In genomic region chr11:122655527-122656072, GRCh38 we compare ENCODE assay signal across 9 cellular contexts. TPM values are rescaled to one million over a fixed set of nuclear protein-coding genes. Genes with fewer than 3 reads are reported as not detected.
DNase-seq lines count a peak whose midpoint lies in the region; ATAC-seq, FAIRE-seq and TF ChIP-seq lines count a peak whose summit lies in the region.
"Had no signal": no experiment of that assay in that cellular context is flagged by ENCODE, and none has a peak within 500 bp of the region (broad histone marks: within the 10 kb centered on the region; RNA-seq: fewer than 3 reads in every experiment).

Gene UBASH3B (plus strand): TSS chr11:122655722. CDS start chr11:122656050, 328 bp downstream.

- H3K4me3 Mint-ChIP-seq in activated CD4-positive, alpha-beta T cell treated with anti-CD3 and anti-CD28 coated beads for 36 hours: peak within 1 kb of the TSS; percentile 91

- ATAC-seq in HG02870 (IDR thresholded peaks at IDR 0.05; ENCODE audit: unreplicated experiment): peak; percentile 74
- peak; percentile 74 for ATAC-seq in activated CD4-positive, alpha-beta T cell treated with anti-CD3 and anti-CD28 coated beads for 36 hours

- POLR2A ChIA-PET in activated CD4-positive, alpha-beta T cell treated with anti-CD3 and anti-CD28 coated beads for 36 hours (lab: Charles Lee): interaction anchor here (0.6 to 2.3 kb wide), 8 partner anchors 12 to 408 kb away, joined by 3 to 8 read pairs (median 4); no protein-coding TSS in a partner anchor

- H3K9me3 Mint-ChIP-seq in activated CD4-positive, alpha-beta T cell treated with anti-CD3 and anti-CD28 coated beads for 36 hours (ENCODE audit: low read depth): no peaks in the 10 kb centered on the region

- H3K4me3 ChIP-seq in choroid plexus epithelial cell (ENCODE audit: low read depth, low read length) (peak within 1 kb of the TSS; percentile 90), kidney (ENCODE audit: low read length in 2 of 2) (peak within 1 kb of the TSS; percentile 59 to 73)

- peaks cover 6% of the 10 kb centered on the region for H3K27me3 Mint-ChIP-seq in activated CD4-positive, alpha-beta T cell treated with anti-CD3 and anti-CD28 coated beads for 36 hours

- no peaks in the 10 kb centered on the region for H3K9me3 ChIP-seq in kidney (ENCODE audit: control insufficient read depth in 1 of 2, low read length in 2 of 2)

- H3K36me3 ChIP-seq in kidney (ENCODE audit: control insufficient read depth in 1 of 2, insufficient read depth in 2 of 2, low read length in 2 of 2): no peaks in the 10 kb centered on the region

- H3K27ac ChIP-seq in kidney (ENCODE audit: low read depth in 2 of 2, low read length in 2 of 2): peak within 1 kb of the TSS; percentile 85 to 94
- H3K27ac ChIP-seq: 22Rv1 had no signal

- peaks cover 0 to 6% of the 10 kb centered on the region in 2 donors for H3K4me1 ChIP-seq in kidney (ENCODE audit: control insufficient read depth in 1 of 2, insufficient read depth in 1 of 2, low read depth in 1 of 2, low read length in 2 of 2)

- H3K4me1 Mint-ChIP-seq in activated CD4-positive, alpha-beta T cell treated with anti-CD3 and anti-CD28 coated beads for 36 hours: peaks cover 40% of the 10 kb centered on the region

- H3K27ac Mint-ChIP-seq in activated CD4-positive, alpha-beta T cell treated with anti-CD3 and anti-CD28 coated beads for 36 hours: peak within 1 kb of the TSS; percentile 79

- TF ChIP-seq CTCF in choroid plexus epithelial cell (conservative IDR thresholded peaks at IDR 0.05; ENCODE audit: low read depth, low read length): peak; percentile 21
- TF ChIP-seq CTCF in kidney (IDR thresholded peaks at IDR 0.05; ENCODE audit: borderline replicate concordance, extremely low read depth, insufficient read depth): no peak

- CTCF ChIA-PET in activated CD4-positive, alpha-beta T cell treated with anti-CD3 and anti-CD28 coated beads for 36 hours (lab: Charles Lee): interaction anchor here (0.6 to 2.3 kb wide), 19 partner anchors 11 to 232 kb away, joined by 3 to 22 read pairs (median 5); no protein-coding TSS in a partner anchor

- peaks cover 5% of the 10 kb centered on the region for H3K36me3 Mint-ChIP-seq in activated CD4-positive, alpha-beta T cell treated with anti-CD3 and anti-CD28 coated beads for 36 hours (ENCODE audit: low read depth)

- peak within 1 kb of the TSS; percentile 58 to 75 for H3K9ac ChIP-seq in kidney (ENCODE audit: low read length in 2 of 2)

- intact Hi-C loops in activated CD4-positive, alpha-beta T cell treated with anti-CD3 and anti-CD28 coated beads for 36 hours (cut with DNase I, micrococcal nuclease): loop anchor here (1.0 to 2.0 kb wide), 9 partner anchors 19 to 1085 kb away; partner anchors contain the start of gene ZNF202 (in 1 of the 2)
- intact Hi-C loops in kidney (cut with DNase I): no loop called here

- DNase-seq in DMS153 treated with DMSO at 0.1 percent for 48 hours (lab: John Stamatoyannopoulos, UW; ENCODE audit: unreplicated experiment) (peak; percentile 14), DMS153 (lab: John Stamatoyannopoulos, UW) (no peak), NCI-H2171 treated with DMSO at 0.1 percent for 48 hours (lab: John Stamatoyannopoulos, UW) (peak; percentile 77), choroid plexus epithelial cell (ENCODE audit: low read depth) (peak; percentile 85), kidney (peak; percentile 91)
- DNase-seq in activated CD4-positive, alpha-beta T cell treated with anti-CD3 and anti-CD28 coated beads for 36 hours: peak; percentile 77
- peak; percentile 39 to 63 (median 46) for DNase-seq in stimulated activated CD4-positive, alpha-beta T cell treated with anti-CD3 and anti-CD28 coated beads, Interleukin-12 subunit alpha, Interleukin-12 subunit beta, amount 100 ng/mL, for 48 hours (ENCODE audit: low read depth in 2 of 3, low spot score in 1 of 3)

- no peak for FAIRE-seq in kidney (lab: Jason Lieb, UNC)

RNA-seq across cellular contexts. Expression of gene UBASH3B, which starts in this region (rescaled TPM):
- total RNA-seq in activated CD4-positive, alpha-beta T cell treated with anti-CD3 and anti-CD28 coated beads for 36 hours: 10 to 100 TPM; 16.2 to 20.1 TPM
- total RNA-seq in kidney: 22.8 TPM
- polyA plus RNA-seq in kidney (ENCODE audit: insufficient read depth, low read depth, low replicate concordance): 0.62 TPM
